In genomic region chr16:8878523-8878911, GRCh38 we compare ENCODE assay signal across 11 cellular contexts. TPM values are rescaled to one million over a fixed set of nuclear protein-coding genes. Genes with fewer than 3 reads are reported as not detected.
DNase-seq lines count a peak whose midpoint lies in the region; ATAC-seq, FAIRE-seq and TF ChIP-seq lines count a peak whose summit lies in the region.
"Had no signal": no experiment of that assay in that cellular context is flagged by ENCODE, and none has a peak within 500 bp of the region (broad histone marks: within the 10 kb centered on the region; RNA-seq: fewer than 3 reads in every experiment).

No MANE protein-coding gene starts in this region.

- TF ChIP-seq RAD21 in A549 (conservative IDR thresholded peaks at IDR 0.05 in 1 of 2, IDR thresholded peaks at IDR 0.05 in 1 of 2), result no peak

- peaks cover 12% of the 10 kb centered on the region for H3K4me1 Mint-ChIP-seq in MCF 10A (ENCODE audit: insufficient read depth, unreplicated experiment)

- BruUV-seq in MCF 10A (replicated peaks; lab: Mats Ljungman, UMichigan), result no TSS peak

- no peak for FAIRE-seq in A549 (lab: Jason Lieb, UNC)

- H3K27me3 Mint-ChIP-seq in MCF 10A (ENCODE audit: insufficient read depth, unreplicated experiment), result no peaks in the 10 kb centered on the region

- H3K27ac ChIP-seq in A549, result peak overlapping the region; percentile 71 to 83
- H3K27ac ChIP-seq: right atrium auricular region had no signal

- H3K4me2 ChIP-seq in A549, result peak overlapping the region; percentile 50

- no peak for TF ChIP-seq EP300 in A549 (IDR thresholded peaks at IDR 0.05)

- peak; percentile 48 to 52; a peak in 4 of 6 replicates for ATAC-seq in A549

- WGBS in A549 (ENCODE audit: missing lambda C conversion rate), result 47% methylated on average over 6 of the region's 6 CpGs

- H3K9me3 Mint-ChIP-seq in MCF 10A (ENCODE audit: unreplicated experiment), result no peaks in the 10 kb centered on the region
- H3K9me3 Mint-ChIP-seq: immature natural killer cell had no signal

- CTCF ChIA-PET in A549 (lab: Yijun Ruan, JAX), result interaction anchor here (0.7 to 7.9 kb wide), 9 partner anchors 8 to 311 kb away, joined by 3 to 84 read pairs (median 33); partner anchors contain the start of gene CARHSP1
- CTCF ChIA-PET in MCF 10A (lab: Yijun Ruan, JAX), result interaction anchor here (0.5 to 5.5 kb wide), 7 partner anchors 12 to 1935 kb away, joined by 3 to 56 read pairs (median 15); no protein-coding TSS in a partner anchor

- DNase-seq in A549 (ENCODE audit: low read depth in 1 of 2, low spot score in 1 of 2) (peak in 1 of 2 experiments; percentile 51), HT1080 (ENCODE audit: low read depth) (peak; percentile 85), MCF 10A (ENCODE audit: unreplicated experiment) (peak; percentile 84), kidney tubule cell (ENCODE audit: low spot score) (peak; percentile 97), cortex of kidney (lab: John Stamatoyannopoulos, UW) (no peak), NCI-H1930 (lab: John Stamatoyannopoulos, UW) (no peak), pons (ENCODE audit: low spot score) (no peak)
- DNase-seq in activated naive CD4-positive, alpha-beta T cell (lab: John Stamatoyannopoulos, UW), result no peak
- DNase-seq: immature natural killer cell had no signal

- no peak for TF ChIP-seq POLR2A in A549 (IDR thresholded peaks at IDR 0.05; ENCODE audit: low read length)

- H3K4me1 ChIP-seq in A549, result peaks cover 17% of the 10 kb centered on the region

- POLR2A ChIA-PET in A549 (lab: Yijun Ruan, JAX) (interaction anchor here (2.9 kb wide), 1 partner anchor 10 kb away, joined by 24 read pairs; the partner anchor contains the start of gene CARHSP1), MCF 10A (lab: Yijun Ruan, JAX) (interaction anchor here (0.6 to 1.3 kb wide), 4 partner anchors 10 to 214 kb away, joined by 3 to 8 read pairs (median 3); partner anchors contain the start of gene CARHSP1)

- H3K27ac Mint-ChIP-seq in MCF 10A (ENCODE audit: low read depth, unreplicated experiment), result peak overlapping the region; percentile 25

- H3K36me3 Mint-ChIP-seq in MCF 10A (ENCODE audit: insufficient read depth, unreplicated experiment), result peaks cover 4% of the 10 kb centered on the region
- H3K36me3 Mint-ChIP-seq: immature natural killer cell had no signal

- H3K4me3 Mint-ChIP-seq in MCF 10A (ENCODE audit: unreplicated experiment), result no peak overlapping the region
- H3K4me3 Mint-ChIP-seq: immature natural killer cell had no signal

- intact Hi-C loops in MCF 10A (cut with micrococcal nuclease), result no loop called here

- H3K9me3 ChIP-seq in A549, result no peaks in the 10 kb centered on the region
- H3K9me3 ChIP-seq: right atrium auricular region had no signal

- no peak overlapping the region for H3K4me3 ChIP-seq in A549
- H3K4me3 ChIP-seq: right atrium auricular region had no signal

- TF ChIP-seq CTCF in A549 (IDR thresholded peaks at IDR 0.05), result no peak
- no peak for TF ChIP-seq CTCF in MCF 10A (IDR thresholded peaks at IDR 0.05; ENCODE audit: unreplicated experiment)

TF ChIP-seq in A549, 52 proteins besides CTCF, POLR2A, EP300 and RAD21:
- TF ChIP-seq EHF (CRISPR knock-in tag; IDR thresholded peaks at IDR 0.05) (no peak), MAFK (IDR thresholded peaks at IDR 0.05; ENCODE audit: partially characterized antibody) (no peak), FOSL2 (IDR thresholded peaks at IDR 0.05) (no peak), FOSL2 (CRISPR knock-in tag; IDR thresholded peaks at IDR 0.05) (peak; percentile 30; the same call in 1 of the 2 replicates), CEBPB (IDR thresholded peaks at IDR 0.05) (peak; percentile 88 to 96), JUNB (IDR thresholded peaks at IDR 0.05) (no peak), HMGXB4 (CRISPR knock-in tag; IDR thresholded peaks at IDR 0.05; ENCODE audit: borderline replicate concordance) (no peak), KDM1A (IDR thresholded peaks at IDR 0.05; ENCODE audit: low read depth) (no peak), HOXB5 (CRISPR knock-in tag; IDR thresholded peaks at IDR 0.05) (no peak), NR3C1 (IDR thresholded peaks at IDR 0.05) (no peak), HES2 (IDR thresholded peaks at IDR 0.05) (no peak), FOSB (CRISPR knock-in tag; IDR thresholded peaks at IDR 0.05) (no peak)

RNA-seq across cellular contexts. Expression of gene LITAFD, which starts 3.6 kb away (rescaled TPM):
- not detected in 2 replicates for polyA plus RNA-seq in A549 (2011; rRNA removed)
- not detected in 2 replicates for polyA plus RNA-seq in A549 (2012; cell fraction: cytosol; rRNA removed)
- not detected in 2 replicates for polyA plus RNA-seq in A549 (2012; cell fraction: nucleus; rRNA removed)
- not detected in 3 replicates for polyA plus RNA-seq in A549 (2017; fragmentation: RNase III; extraction: RNeasy Plus Mini Kit Qiagen cat#74134 plus additional on column Dnase treatment)
- not detected in 2 replicates for polyA minus RNA-seq in A549 (2011; rRNA and poly(A)+ RNA removed)
- not detected in 2 replicates for total RNA-seq in HT1080 (2014; rRNA removed; shearing (Covaris generic))
- not detected in 2 replicates for polyA plus RNA-seq in HT1080 (2015; cell fraction: cytosol; rRNA removed)
- polyA plus RNA-seq in HT1080 (2015; cell fraction: nucleus; rRNA removed), result not detected in 2 replicates
- total RNA-seq in MCF 10A (2022), result not detected in 2 replicates
- total RNA-seq: cerebellum, right atrium auricular region had no signal
- polyA plus RNA-seq: immature natural killer cell had no signal

RNA-seq across cellular contexts. Expression of gene CARHSP1, which starts 9.7 kb away (rescaled TPM):
- 47.8 and 53.9 TPM in 2 replicates for polyA plus RNA-seq in A549 (2011; rRNA removed)
- polyA plus RNA-seq in A549 (2012; cell fraction: cytosol; rRNA removed), result 192 and 210 TPM in 2 replicates
- 104 and 147 TPM in 2 replicates for polyA plus RNA-seq in A549 (2012; cell fraction: nucleus; rRNA removed)
- polyA plus RNA-seq in A549 (2017; fragmentation: RNase III; extraction: RNeasy Plus Mini Kit Qiagen cat#74134 plus additional on column Dnase treatment), result 137 to 173 TPM (median 172 TPM) in 3 replicates
- 70.2 and 86.8 TPM in 2 replicates for polyA minus RNA-seq in A549 (2011; rRNA and poly(A)+ RNA removed)
- 114 and 126 TPM in 2 replicates for total RNA-seq in HT1080 (2014; rRNA removed; shearing (Covaris generic))
- polyA plus RNA-seq in HT1080 (2015; cell fraction: cytosol; rRNA removed), result 57.1 and 83.0 TPM in 2 replicates
- polyA plus RNA-seq in HT1080 (2015; cell fraction: nucleus; rRNA removed), result 33.8 and 38.4 TPM in 2 replicates
- 23.9 and 27.8 TPM in 2 replicates for total RNA-seq in MCF 10A (2022)

Comparison
In these comparisons a context has a peak if more than half of its experiments do, and no peak if none do; other contexts are left out.
1. DNase-seq: peak in HT1080 (single experiment), MCF 10A (single experiment) and kidney tubule cell (single experiment); none in cortex of kidney (single experiment), NCI-H1930 (0 of 2), pons (single experiment) and activated naive CD4-positive, alpha-beta T cell (0 of 4).